Comparison of ENCODE assay signal across 18 cellular contexts in genomic region chr15:65399997-65400396, GRCh38. TPM values are rescaled to one million over a fixed set of nuclear protein-coding genes. Genes with fewer than 3 reads are reported as not detected.
DNase-seq lines count a peak whose midpoint lies in the region; ATAC-seq, FAIRE-seq and TF ChIP-seq lines count a peak whose summit lies in the region.
"Had no signal": no experiment of that assay in that cellular context is flagged by ENCODE, and none has a peak within 500 bp of the region (broad histone marks: within the 10 kb centered on the region; RNA-seq: fewer than 3 reads in every experiment).

No MANE protein-coding gene starts in this region.

- intact Hi-C loops in Right ventricle myocardium inferior (cut with DNase I), result loop anchor here (5.0 kb wide), 1 partner anchor 83 kb away; no protein-coding TSS in a partner anchor
- intact Hi-C loops in left ventricle myocardium inferior (cut with micrococcal nuclease), result no loop called here
- intact Hi-C loops in kidney (cut with DNase I), result no loop called here

- H3K4me3 ChIP-seq in left ventricle myocardium inferior, result no peak overlapping the region
- no peak overlapping the region for H3K4me3 ChIP-seq in kidney (ENCODE audit: low read length in 2 of 2)
- no peak overlapping the region for H3K4me3 ChIP-seq in effector memory CD4-positive, alpha-beta T cell (ENCODE audit: insufficient read depth, low read depth, low read length, poor library complexity, severe bottlenecking)
- H3K4me3 ChIP-seq: BLaER1, GM23248, SJSA1 had no signal

- peaks cover 55% of the 10 kb centered on the region for H3K27me3 ChIP-seq in left ventricle myocardium inferior (ENCODE audit: low read depth)
- H3K27me3 ChIP-seq in effector memory CD4-positive, alpha-beta T cell (replicated peaks; ENCODE audit: control insufficient read depth, insufficient read depth, low read length, poor library complexity, severe bottlenecking), result peaks cover 12% of the 10 kb centered on the region
- H3K27me3 ChIP-seq: SJSA1 had no signal

- H3K27ac ChIP-seq in left ventricle myocardium inferior (replicated peaks) (no peak overlapping the region), kidney (ENCODE audit: low read depth in 2 of 2, low read length in 2 of 2) (no peak overlapping the region)
- H3K27ac ChIP-seq in effector memory CD4-positive, alpha-beta T cell (ENCODE audit: insufficient read depth, low read length, poor library complexity, severe bottlenecking), result no peak overlapping the region
- H3K27ac ChIP-seq: BLaER1, GM23248, KMS-11, SJSA1 had no signal

- FAIRE-seq in kidney (lab: Jason Lieb, UNC), result no peak
- FAIRE-seq in urothelium cell line (lab: Jason Lieb, UNC), result peak; percentile 9
- FAIRE-seq: D721Med, RCC 7860 had no signal

- ATAC-seq in Right ventricle myocardium inferior (peak; percentile 9), GM18907 (IDR thresholded peaks at IDR 0.05; ENCODE audit: unreplicated experiment) (no peak)

- no peak for DNase-seq in Right ventricle myocardium inferior (ENCODE audit: missing footprints)
- DNase-seq in left ventricle myocardium inferior, result no peak
- DNase-seq in kidney, result peak; percentile 7
- no peak for DNase-seq in urothelium cell line (ENCODE audit: low spot score)
- no peak for DNase-seq in effector memory CD4-positive, alpha-beta T cell
- DNase-seq: NCI-H1092, NCI-H1417 treated with DMSO at 0.1 percent for 48 hours, NCI-H1694 treated with DMSO at 0.1 percent for 48 hours, NCI-H524 treated with DMSO at 0.1 percent for 48 hours had no signal

- H3K9me3 ChIP-seq in left ventricle myocardium inferior (replicated peaks) (no peaks in the 10 kb centered on the region), kidney (ENCODE audit: control insufficient read depth in 1 of 2, low read length in 2 of 2) (no peaks in the 10 kb centered on the region)
- H3K9me3 ChIP-seq in effector memory CD4-positive, alpha-beta T cell (ENCODE audit: control insufficient read depth, low read length), result no peaks in the 10 kb centered on the region
- H3K9me3 ChIP-seq: BLaER1, SJSA1 had no signal

- H3K36me3 ChIP-seq in left ventricle myocardium inferior (no peaks in the 10 kb centered on the region), kidney (ENCODE audit: control insufficient read depth in 1 of 2, insufficient read depth in 2 of 2, low read length in 2 of 2) (no peaks in the 10 kb centered on the region)
- H3K36me3 ChIP-seq in effector memory CD4-positive, alpha-beta T cell (ENCODE audit: control insufficient read depth, insufficient read depth, low read length), result no peaks in the 10 kb centered on the region
- H3K36me3 ChIP-seq: BLaER1, SJSA1 had no signal

- H3K9ac ChIP-seq in kidney (ENCODE audit: low read length in 2 of 2), result no peak overlapping the region
- H3K9ac ChIP-seq: BLaER1, GM23248, KMS-11 had no signal

- H3K4me1 ChIP-seq in left ventricle myocardium inferior (peaks cover 29% of the 10 kb centered on the region), kidney (ENCODE audit: control insufficient read depth in 1 of 2, insufficient read depth in 1 of 2, low read depth in 1 of 2, low read length in 2 of 2) (peaks cover 0 to 6% of the 10 kb centered on the region in 2 donors)
- peaks cover 4% of the 10 kb centered on the region for H3K4me1 ChIP-seq in effector memory CD4-positive, alpha-beta T cell (ENCODE audit: control insufficient read depth, insufficient read depth, low read length, poor library complexity, severe bottlenecking)

- TF ChIP-seq CTCF in left ventricle myocardium inferior (IDR thresholded peaks at IDR 0.05; ENCODE audit: borderline replicate concordance) (no peak), GM12872 (IDR thresholded peaks at IDR 0.05; ENCODE audit: insufficient read depth, low read depth, low read length) (0 out of 3 replicates have a peak, but pooled peaks have one; percentile 8), kidney (IDR thresholded peaks at IDR 0.05; ENCODE audit: borderline replicate concordance, extremely low read depth, insufficient read depth) (no peak)

RNA-seq across cellular contexts. Expression of gene IGDCC3, which starts 22.2 kb away (rescaled TPM):
- total RNA-seq in Right ventricle myocardium inferior (0.43 TPM), left ventricle myocardium inferior (0.16 TPM), kidney (0.22 TPM)
- polyA plus RNA-seq in kidney (ENCODE audit: insufficient read depth, low read depth, low replicate concordance), result 0.49 TPM
- total RNA-seq: CD4-positive, CD25-positive, alpha-beta regulatory T cell; GM23248; SJSA1 had no signal
- polyA plus RNA-seq: CD4-positive, CD25-positive, alpha-beta regulatory T cell; GM23248 had no signal

RNA-seq across cellular contexts. Expression of gene IGDCC4, which starts 22.8 kb away (rescaled TPM):
- total RNA-seq in Right ventricle myocardium inferior (3.7 TPM), left ventricle myocardium inferior (0.96 TPM), kidney (4.3 TPM)
- polyA plus RNA-seq in kidney (ENCODE audit: insufficient read depth, low read depth, low replicate concordance), result 0.17 TPM
